In genomic region chr18:74708169-74708568, GRCh38 we compare ENCODE assay signal across 10 cellular contexts.
"Had no signal": no experiment of that assay in that cellular context is flagged by ENCODE, and none has a peak within 500 bp of the region (broad histone marks: within the 10 kb centered on the region; RNA-seq: fewer than 3 reads in every experiment).

No MANE protein-coding gene starts in this region.

- H3K27me3 Mint-ChIP-seq: IgD-negative memory B cell had no signal

- H3K27ac Mint-ChIP-seq: GM23338, HFFc6, IgD-negative memory B cell had no signal

- DNase-seq: H7, HFFc6, KBM-7 had no signal

- ATAC-seq: GM23338, HCT116, HepG2 had no signal

- H3K4me3 Mint-ChIP-seq: GM23338, HFFc6, IgD-negative memory B cell had no signal

- H3K36me3 ChIP-seq: HAP-1 had no signal

- H3K9me3 Mint-ChIP-seq: GM23338, HFFc6, IgD-negative memory B cell had no signal

- H3K9ac ChIP-seq: KMS-11 had no signal

- H3K9me3 ChIP-seq: HAP-1 had no signal

- H3K4me3 ChIP-seq: GM23338, HAP-1 had no signal

- H3K27ac ChIP-seq: HL-60, KMS-11 had no signal
